ENCODE assay signal across 35 cellular contexts in the genomic region with DNA sequence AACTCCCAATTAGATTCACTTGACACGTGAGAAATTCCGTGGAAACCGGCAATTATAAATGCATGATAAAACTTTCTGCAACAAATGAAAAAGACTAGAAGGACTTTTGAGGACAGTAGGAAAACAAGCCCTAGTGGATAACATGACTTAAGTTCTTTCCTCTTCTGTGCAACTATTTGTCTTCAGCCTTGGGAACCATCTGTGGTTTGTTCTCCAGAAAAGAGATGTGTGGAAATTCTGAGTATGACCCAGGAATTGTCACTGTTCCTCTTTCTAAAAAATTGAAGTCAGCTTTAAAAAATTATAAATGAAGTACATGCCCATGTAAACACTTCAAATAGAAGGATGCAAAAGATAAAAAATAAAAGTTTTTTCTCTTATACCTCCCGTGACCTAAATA.
"Had no signal": no experiment of that assay in that cellular context is flagged by ENCODE, and none has a peak within 500 bp of the region (broad histone marks: within the 10 kb centered on the region; RNA-seq: fewer than 3 reads in every experiment).

No MANE protein-coding gene starts in this region.

- H3K4me2 ChIP-seq: PC-9 had no signal

- H3K9me3 ChIP-seq: MG63 had no signal

- H3K36me3 ChIP-seq: brain microvascular endothelial cell, MG63 had no signal

- H3K27me3 Mint-ChIP-seq: activated B cell treated with CpG ODN at 0.5 μM for 24 hours; activated naive CD8-positive, alpha-beta T cell treated with anti-CD3 and anti-CD28 coated beads for 36 hours had no signal

- ATAC-seq: activated T-cell treated with anti-CD3 and anti-CD28 coated beads, Interleukin-2, amount 50 U/mL, for 72 hours; activated T-helper 17 cell treated with anti-CD3 and anti-CD28 coated beads, Interleukin-2, amount 50 U/mL, for 72 hours; Right ventricle myocardium inferior; T-cell; T-helper 17 cell had no signal

- H3K27ac Mint-ChIP-seq: activated B cell treated with CpG ODN at 0.5 μM for 24 hours; activated CD4-positive, alpha-beta memory T cell treated with anti-CD3 and anti-CD28 coated beads for 36 hours; activated naive CD8-positive, alpha-beta T cell treated with anti-CD3 and anti-CD28 coated beads for 36 hours; activated T-cell treated with anti-CD3 and anti-CD28 coated beads, Interleukin-2, amount 50 U/mL, for 72 hours; activated T-helper 17 cell treated with anti-CD3 and anti-CD28 coated beads, Interleukin-2, amount 50 U/mL, for 72 hours; T-cell; T-helper 17 cell had no signal

- H3K4me1 Mint-ChIP-seq: activated B cell treated with CpG ODN at 0.5 μM for 24 hours; activated naive CD8-positive, alpha-beta T cell treated with anti-CD3 and anti-CD28 coated beads for 36 hours; T-cell; T-helper 17 cell had no signal

- H3K4me3 Mint-ChIP-seq: activated B cell treated with CpG ODN at 0.5 μM for 24 hours; activated CD4-positive, alpha-beta memory T cell treated with anti-CD3 and anti-CD28 coated beads for 36 hours; activated naive CD8-positive, alpha-beta T cell treated with anti-CD3 and anti-CD28 coated beads for 36 hours; activated T-cell treated with anti-CD3 and anti-CD28 coated beads, Interleukin-2, amount 50 U/mL, for 72 hours; activated T-helper 17 cell treated with anti-CD3 and anti-CD28 coated beads, Interleukin-2, amount 50 U/mL, for 72 hours; T-cell; T-helper 17 cell had no signal

- H3K4me3 ChIP-seq: MG63, PC-9 had no signal

- H3K27ac ChIP-seq: brain microvascular endothelial cell, PC-9, RWPE1, VCaP had no signal

- H3K9me3 Mint-ChIP-seq: activated B cell treated with CpG ODN at 0.5 μM for 24 hours; activated CD4-positive, alpha-beta memory T cell treated with anti-CD3 and anti-CD28 coated beads for 36 hours; activated naive CD8-positive, alpha-beta T cell treated with anti-CD3 and anti-CD28 coated beads for 36 hours; activated T-cell treated with anti-CD3 and anti-CD28 coated beads, Interleukin-2, amount 50 U/mL, for 72 hours; activated T-helper 17 cell treated with anti-CD3 and anti-CD28 coated beads, Interleukin-2, amount 50 U/mL, for 72 hours; T-cell had no signal

- H3K27me3 ChIP-seq: brain microvascular endothelial cell, MG63 had no signal

- H3K36me3 Mint-ChIP-seq: activated CD4-positive, alpha-beta memory T cell treated with anti-CD3 and anti-CD28 coated beads for 36 hours; activated naive CD8-positive, alpha-beta T cell treated with anti-CD3 and anti-CD28 coated beads for 36 hours; T-cell had no signal

- DNase-seq: activated B cell treated with CpG ODN at 0.5 μM for 24 hours; activated CD4-positive, alpha-beta memory T cell treated with anti-CD3 and anti-CD28 coated beads for 36 hours; activated CD4-positive, alpha-beta T cell treated with anti-CD3 and anti-CD28 coated beads for 4 hours; activated CD4-positive, alpha-beta T cell treated with anti-CD3 and anti-CD28 coated beads, Interleukin-2, amount 50 U/mL, for 1 hour; activated CD4-positive, CD25-positive, alpha-beta regulatory T cell treated with anti-CD3 and anti-CD28 coated beads, Interleukin-2, amount 50 U/mL, for 72 hours; activated effector memory CD4-positive, alpha-beta T cell treated with anti-CD3 and anti-CD28 coated beads, Interleukin-2, amount 50 U/mL, for 16 hours; activated naive CD4-positive, alpha-beta T cell; activated naive CD4-positive, alpha-beta T cell treated with anti-CD3 and anti-CD28 coated beads, Interleukin-2, amount 50 U/mL, for 16 hours; activated naive CD8-positive, alpha-beta T cell treated with anti-CD3 and anti-CD28 coated beads for 36 hours; activated T-cell treated with anti-CD3 and anti-CD28 coated beads, Interleukin-2, amount 50 U/mL, for 1 hour; activated T-cell treated with anti-CD3 and anti-CD28 coated beads, Interleukin-2, amount 50 U/mL, for 72 hours; amniotic stem cell; aorta; brain microvascular endothelial cell; central memory CD4-positive, alpha-beta T cell; Karpas-422; MG63; NCI-H1048; NCI-H1105 treated with DMSO at 0.1 percent for 48 hours; NCI-H1436; NCI-H1694; NCI-H1930; NCI-H2081 treated with DMSO at 0.1 percent for 48 hours; NCI-H345; NCI-H524 treated with DMSO at 0.1 percent for 48 hours; NCI-H748 treated with DMSO at 0.1 percent for 48 hours; NK-92 treated with Interleukin-12 subunit alpha and Interleukin-12 subunit beta, amount 100 ng/mL, for 24 hours; PC-9; T-cell; T-helper 17 cell; T-helper 9 cell had no signal
